Comparison of ENCODE assay signal across 8 cellular contexts in genomic region chr9:105447814-105448812, GRCh38. TPM values are rescaled to one million over a fixed set of nuclear protein-coding genes. Genes with fewer than 3 reads are reported as not detected.
DNase-seq lines count a peak whose midpoint lies in the region; ATAC-seq and TF ChIP-seq lines count a peak whose summit lies in the region.

Gene FSD1L, plus strand, starts transcription at chr9:105448034. Its CDS starts 187 bp downstream, at chr9:105448221.

- CTCF ChIA-PET in activated B cell treated with CpG ODN at 0.5 μM for 24 hours (lab: Charles Lee) = no interaction called here

- H3K36me3 Mint-ChIP-seq in activated B cell treated with CpG ODN at 0.5 μM for 24 hours (ENCODE audit: low read depth) = no peaks in the 10 kb centered on the region

- peak within 1 kb of the TSS; percentile 88 for H3K4me3 ChIP-seq in AG10803 (ENCODE audit: low read length)

- in situ Hi-C loops in GM18951 (cut with MboI; ENCODE audit: low sequenced_read_pairs, unreplicated experiment) = loop anchor here (25.0 kb wide), 1 partner anchor 264 kb away; no protein-coding TSS in a partner anchor

- peak within 1 kb of the TSS; percentile 90 for H3K4me3 Mint-ChIP-seq in activated B cell treated with CpG ODN at 0.5 μM for 24 hours

- peak; percentile 93 for ATAC-seq in HG03159 (IDR thresholded peaks at IDR 0.05; ENCODE audit: unreplicated experiment)
- ATAC-seq in activated B cell treated with CpG ODN at 0.5 μM for 24 hours (ENCODE audit: low read depth) = peak; percentile 92

- no peaks in the 10 kb centered on the region for H3K27me3 Mint-ChIP-seq in activated B cell treated with CpG ODN at 0.5 μM for 24 hours

- peak; percentile 71 for TF ChIP-seq POLR2A in GM18951 (IDR thresholded peaks at IDR 0.05; ENCODE audit: extremely low read depth, insufficient read depth, insufficient read length)

- DNase-seq in AG10803 (ENCODE audit: low read depth) (peak; percentile 92), NCI-H2196 treated with DMSO at 0.1 percent for 48 hours (lab: John Stamatoyannopoulos, UW; ENCODE audit: unreplicated experiment) (peak; percentile 91), activated B cell treated with CpG ODN at 0.5 μM for 24 hours (peak; percentile 89), caudate nucleus (lab: John Stamatoyannopoulos, UW) (peak in 60 of 61 donors; percentile 60 to 96 (median 89)), islet precursor cell (peak; percentile 97)
- DNase-seq in stimulated activated CD4-positive, alpha-beta T cell treated with anti-CD3 and anti-CD28 coated beads, Interleukin-12 subunit alpha, Interleukin-12 subunit beta, amount 100 ng/mL, for 48 hours (ENCODE audit: low read depth in 2 of 3, low spot score in 1 of 3) = peak; percentile 66 to 83 (median 70)

- H3K27ac ChIP-seq in caudate nucleus (ENCODE audit: low read depth, low read length) = peak within 1 kb of the TSS; percentile 90

- TF ChIP-seq CTCF in AG10803 (conservative IDR thresholded peaks at IDR 0.05; ENCODE audit: low read length) (peak; percentile 55), activated B cell treated with CpG ODN at 0.5 μM for 24 hours (IDR thresholded peaks at IDR 0.05) (no peak)

- POLR2A ChIA-PET in activated B cell treated with CpG ODN at 0.5 μM for 24 hours (lab: Charles Lee) = interaction anchor here (0.7 to 0.8 kb wide), 3 partner anchors 144 to 245 kb away, joined by 3 to 7 read pairs (median 6); partner anchors contain the start of gene SLC44A1

- H3K9me3 Mint-ChIP-seq in activated B cell treated with CpG ODN at 0.5 μM for 24 hours = no peaks in the 10 kb centered on the region

- intact Hi-C loops in activated B cell treated with CpG ODN at 0.5 μM for 24 hours (cut with micrococcal nuclease) = loop anchor here (1.0 to 2.0 kb wide), 8 partner anchors 52 to 1355 kb away; partner anchors contain the start of genes ABCA1, FKTN, NIPSNAP3A and SLC44A1

- H3K4me1 Mint-ChIP-seq in activated B cell treated with CpG ODN at 0.5 μM for 24 hours = peaks cover 17% of the 10 kb centered on the region

- peak within 1 kb of the TSS; percentile 75 for H3K27ac Mint-ChIP-seq in activated B cell treated with CpG ODN at 0.5 μM for 24 hours

RNA-seq across cellular contexts. Expression of gene FSD1L, which starts in this region (rescaled TPM):
- 10.2 and 12.4 TPM in 2 replicates for total RNA-seq in activated B cell treated with CpG ODN at 0.5 μM for 24 hours

Comparison
In these comparisons a context has a peak if more than half of its experiments do, and no peak if none do; other contexts are left out.
1. Peak in every context shown above with its lines: DNase-seq, ATAC-seq, H3K4me3 ChIP-seq and H3K27ac ChIP-seq.